Comparison of ENCODE assay signal across 1 cellular context in genomic region chr18:23459530-23459921, GRCh38.
A peak's percentile ranks its signal among the peaks of the same experiment; 100 is the strongest.
TF ChIP-seq lines count a peak whose summit lies in the region.

No MANE protein-coding gene starts in this region.

TF ChIP-seq in K562, 482 proteins besides CTCF, POLR2A, EP300 and RAD21:
- TF ChIP-seq YY1 (IDR thresholded peaks at IDR 0.05; ENCODE audit: borderline replicate concordance in 1 of 3, control insufficient read depth in 1 of 3, extremely low read depth in 1 of 3, insufficient read depth in 3 of 3, insufficient read length in 1 of 3, insufficient replicate concordance in 2 of 3, low read depth in 1 of 3, low read length in 2 of 3) (no peak), TAL1 (IDR thresholded peaks at IDR 0.05) (no peak), CBFA2T3 (IDR thresholded peaks at IDR 0.05) (no peak), CEBPB (tag; IDR thresholded peaks at IDR 0.05) (peak; percentile 40; the same call in 1 of the 2 replicates), MNT (conservative IDR thresholded peaks at IDR 0.05) (no peak), NR2C2 (CRISPR knock-in tag; IDR thresholded peaks at IDR 0.05) (no peak), NR2C2 (tag; IDR thresholded peaks at IDR 0.05) (no peak), CBFB (CRISPR knock-in tag; IDR thresholded peaks at IDR 0.05) (no peak)
TF ChIP-seq in K562: peak in this region for 1.
